Comparison of ENCODE assay signal across 15 cellular contexts in genomic region chr1:46580140-46580903, GRCh38. TPM values are rescaled to one million over a fixed set of nuclear protein-coding genes. Genes with fewer than 3 reads are reported as not detected.
DNase-seq lines count a peak whose midpoint lies in the region; ATAC-seq and TF ChIP-seq lines count a peak whose summit lies in the region.
"Had no signal": no experiment of that assay in that cellular context is flagged by ENCODE, and none has a peak within 500 bp of the region (broad histone marks: within the 10 kb centered on the region; RNA-seq: fewer than 3 reads in every experiment).

No MANE protein-coding gene starts in this region.

- intact Hi-C loops in OCI-LY7 (cut with micrococcal nuclease; ENCODE audit: unreplicated experiment), result no loop called here

- H3K79me2 ChIP-seq in OCI-LY7 (ENCODE audit: insufficient read depth, low read depth, low read length), result no peaks in the 10 kb centered on the region

- H4K20me1 ChIP-seq in OCI-LY7 (ENCODE audit: insufficient read depth, low read length), result no peaks in the 10 kb centered on the region

- DNase-seq in stimulated activated naive CD8-positive, alpha-beta T cell treated with anti-CD3 and anti-CD28 coated beads, Interleukin-15, amount 100 ng/mL, for 72 hours, result no peak
- DNase-seq in stimulated activated naive CD8-positive, alpha-beta T cell treated with anti-CD3 and anti-CD28 coated beads, Interleukin-15, Interleukin-2, amounts not matched to agents 100 U/mL and 50 U/mL, for 24 hours, result no peak
- DNase-seq in SIG-M5 treated with dmso at 0.1 percent for 504 hours (lab: John Stamatoyannopoulos, UW; ENCODE audit: unreplicated experiment) (peak; percentile 88), OCI-LY7 (ENCODE audit: low spot score) (no peak), HPDE6-E6E7 (ENCODE audit: extremely low spot score) (no peak), DMS153 treated with DMSO at 0.1 percent for 48 hours (lab: John Stamatoyannopoulos, UW; ENCODE audit: unreplicated experiment) (no peak)
- DNase-seq in effector memory CD8-positive, alpha-beta T cell, result no peak
- DNase-seq: activated CD4-positive, alpha-beta T cell treated with anti-CD3 and anti-CD28 coated beads for 1 hour; cortex of kidney; NCI-H2081; stimulated activated CD4-positive, alpha-beta T cell treated with anti-CD3 and anti-CD28 coated beads, Interleukin-2, amount 100 ng/mL, for 24 hours had no signal

- CTCF ChIA-PET in OCI-LY7 (lab: Charles Lee; ENCODE audit: unreplicated experiment), result no interaction called here

- POLR2A ChIA-PET in OCI-LY7 (lab: Charles Lee), result no interaction called here

- no peaks in the 10 kb centered on the region for H3K9me2 ChIP-seq in OCI-LY7 (ENCODE audit: insufficient read depth, low read length)

- peaks cover 0 to 4% of the 10 kb centered on the region in 2 donors for H3K9me3 Mint-ChIP-seq in stimulated activated naive CD8-positive, alpha-beta T cell treated with anti-CD3 and anti-CD28 coated beads, Interleukin-15, amount 100 ng/mL, for 72 hours
- H3K9me3 Mint-ChIP-seq in effector memory CD8-positive, alpha-beta T cell, result no peaks in the 10 kb centered on the region
- H3K9me3 Mint-ChIP-seq: activated naive CD4-positive, alpha-beta T cell treated with anti-CD3 and anti-CD28 coated beads, Interleukin-2, amount 50 U/mL, for 24 hours had no signal

- no TSS peak for BruUV-seq in OCI-LY7 (replicated peaks; lab: Mats Ljungman, UMichigan)

- no peak overlapping the region for H3K4me2 ChIP-seq in OCI-LY7 (ENCODE audit: low read length)

- peaks cover 17% of the 10 kb centered on the region; the same call in 1 of the 2 replicates for H3K36me3 ChIP-seq in OCI-LY7 (ENCODE audit: insufficient read depth, low read length)
- H3K36me3 ChIP-seq: prostate gland had no signal

- no peak for TF ChIP-seq CTCF in OCI-LY7 (conservative IDR thresholded peaks at IDR 0.05; ENCODE audit: low read length)

- H2AFZ ChIP-seq in OCI-LY7 (ENCODE audit: low read length), result no peak overlapping the region

- H3K27ac ChIP-seq in OCI-LY7 (ENCODE audit: low read depth, low read length, poor library complexity, severe bottlenecking), result no peak overlapping the region
- H3K27ac ChIP-seq: prostate gland had no signal

- no peaks in the 10 kb centered on the region for H3K27me3 Mint-ChIP-seq in stimulated activated naive CD8-positive, alpha-beta T cell treated with anti-CD3 and anti-CD28 coated beads, Interleukin-15, amount 100 ng/mL, for 72 hours
- H3K27me3 Mint-ChIP-seq in effector memory CD8-positive, alpha-beta T cell, result no peaks in the 10 kb centered on the region
- H3K27me3 Mint-ChIP-seq: activated naive CD4-positive, alpha-beta T cell treated with anti-CD3 and anti-CD28 coated beads, Interleukin-2, amount 50 U/mL, for 24 hours had no signal

- no peak overlapping the region for H3K4me3 ChIP-seq in OCI-LY7 (ENCODE audit: low read depth, low read length, poor library complexity, severe bottlenecking)
- H3K4me3 ChIP-seq: prostate gland had no signal

- no peak for ATAC-seq in stimulated activated naive CD8-positive, alpha-beta T cell treated with anti-CD3 and anti-CD28 coated beads, Interleukin-15, amount 100 ng/mL, for 72 hours
- ATAC-seq in stimulated activated naive CD8-positive, alpha-beta T cell treated with anti-CD3 and anti-CD28 coated beads, Interleukin-15, Interleukin-2, amounts not matched to agents 100 U/mL and 50 U/mL, for 24 hours, result no peak
- ATAC-seq in effector memory CD8-positive, alpha-beta T cell (replicated peaks), result no peak
- no peak for ATAC-seq in HG03520 (IDR thresholded peaks at IDR 0.05; ENCODE audit: unreplicated experiment)

- no peaks in the 10 kb centered on the region for H3K9me3 ChIP-seq in OCI-LY7 (ENCODE audit: low read length)
- H3K9me3 ChIP-seq: prostate gland had no signal

- H3K27ac Mint-ChIP-seq in stimulated activated naive CD8-positive, alpha-beta T cell treated with anti-CD3 and anti-CD28 coated beads, Interleukin-15, amount 100 ng/mL, for 72 hours, result peak overlapping the region; percentile 75 to 80
- peak overlapping the region; percentile 90 to 91 for H3K27ac Mint-ChIP-seq in effector memory CD8-positive, alpha-beta T cell

- H3K4me1 Mint-ChIP-seq in stimulated activated naive CD8-positive, alpha-beta T cell treated with anti-CD3 and anti-CD28 coated beads, Interleukin-15, amount 100 ng/mL, for 72 hours, result peaks cover 36% of the 10 kb centered on the region
- H3K4me1 Mint-ChIP-seq in effector memory CD8-positive, alpha-beta T cell (ENCODE audit: low read depth in 2 of 2), result peaks cover 30 to 34% of the 10 kb centered on the region in 2 donors

- H3K4me1 ChIP-seq in OCI-LY7 (ENCODE audit: insufficient read depth, low read length, poor library complexity, severe bottlenecking), result no peaks in the 10 kb centered on the region
- H3K4me1 ChIP-seq: prostate gland had no signal

- H3K4me3 Mint-ChIP-seq in stimulated activated naive CD8-positive, alpha-beta T cell treated with anti-CD3 and anti-CD28 coated beads, Interleukin-15, amount 100 ng/mL, for 72 hours, result peak overlapping the region in 1 of 2 donors; percentile 51
- peak overlapping the region; percentile 54 to 56 for H3K4me3 Mint-ChIP-seq in effector memory CD8-positive, alpha-beta T cell
- H3K4me3 Mint-ChIP-seq: activated naive CD4-positive, alpha-beta T cell treated with anti-CD3 and anti-CD28 coated beads, Interleukin-2, amount 50 U/mL, for 24 hours had no signal

- peaks cover 41% of the 10 kb centered on the region for H3K36me3 Mint-ChIP-seq in effector memory CD8-positive, alpha-beta T cell (ENCODE audit: insufficient read depth)

RNA-seq across cellular contexts. Expression of gene MKNK1, which starts 23.7 kb away (rescaled TPM):
- 11.5 and 18.8 TPM in 2 replicates for total RNA-seq in OCI-LY7 (2014; rRNA removed; shearing (Covaris generic))
- 22.1 and 24.0 TPM in 2 replicates for total RNA-seq in OCI-LY7 (2022)

RNA-seq across cellular contexts. Expression of gene KNCN, which starts 28.9 kb away (rescaled TPM):
- not detected in 2 replicates for total RNA-seq in OCI-LY7 (2014; rRNA removed; shearing (Covaris generic))
- total RNA-seq in OCI-LY7 (2022), result not detected in 2 replicates
- total RNA-seq: prostate gland, SK-MEL-5 had no signal

RNA-seq across cellular contexts. Expression of gene MOB3C, which starts 36.3 kb away (rescaled TPM):
- total RNA-seq in OCI-LY7 (2014; rRNA removed; shearing (Covaris generic)), result 2.0 and 2.7 TPM in 2 replicates
- total RNA-seq in OCI-LY7 (2022), result 3.8 and 3.9 TPM in 2 replicates
